ENCODE assay signal across 27 cellular contexts in the genomic region with DNA sequence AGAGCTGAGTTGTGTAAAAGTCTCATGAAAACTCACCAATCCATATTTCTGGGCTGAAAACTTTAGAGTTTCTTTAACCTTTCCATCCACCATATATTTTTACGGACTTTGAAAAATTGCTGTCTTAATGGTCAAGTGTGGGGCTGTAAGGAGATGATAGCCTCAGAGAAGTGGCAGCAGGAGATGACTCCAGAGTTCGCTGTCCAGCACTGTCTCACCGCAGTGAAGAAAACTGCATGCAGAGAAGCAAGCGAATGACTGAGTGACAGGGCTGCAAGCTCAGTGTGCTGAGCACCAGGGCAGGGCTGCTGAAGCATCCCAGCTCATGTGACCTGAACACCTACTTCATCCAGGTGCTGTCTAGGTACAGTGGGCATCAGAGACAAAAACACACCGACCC.
"Had no signal": no experiment of that assay in that cellular context is flagged by ENCODE, and none has a peak within 500 bp of the region (broad histone marks: within the 10 kb centered on the region; RNA-seq: fewer than 3 reads in every experiment).

No MANE protein-coding gene starts in this region.

- H3K9me3 ChIP-seq: colonic mucosa, esophagus squamous epithelium, gastroesophageal sphincter, lower lobe of right lung had no signal

- H3K27ac ChIP-seq: colonic mucosa, epithelial cell of prostate, esophagus squamous epithelium, gastroesophageal sphincter, heart left ventricle, hepatocyte, left lung, lower lobe of right lung had no signal

- H3K36me3 ChIP-seq: colonic mucosa, esophagus squamous epithelium, gastroesophageal sphincter, heart left ventricle, left lung, lower lobe of right lung had no signal

- ATAC-seq: effector memory CD8-positive, alpha-beta T cell; esophagus mucosa; gastroesophageal sphincter; heart left ventricle; left colon; left lung; left ventricle myocardium superior; lower lobe of right lung; mucosa of descending colon; naive thymus-derived CD8-positive, alpha-beta T cell had no signal

- H3K79me2 ChIP-seq: hepatocyte had no signal

- H3K4me1 ChIP-seq: colonic mucosa, esophagus squamous epithelium, gastroesophageal sphincter, heart left ventricle, left lung, lower lobe of right lung had no signal

- H3K4me3 ChIP-seq: colonic mucosa, esophagus squamous epithelium, gastroesophageal sphincter, heart left ventricle, hepatocyte, left lung, lower lobe of right lung, mucosa of descending colon had no signal

- H2AFZ ChIP-seq: hepatocyte had no signal

- H3K4me2 ChIP-seq: hepatocyte had no signal

- H3K27me3 ChIP-seq: colonic mucosa, esophagus squamous epithelium, gastroesophageal sphincter, heart left ventricle, hepatocyte, left lung had no signal

- DNase-seq: colonic mucosa; cortex of kidney; effector CD8-positive, alpha-beta T cell; effector memory CD8-positive, alpha-beta T cell; endodermal cell; erythroblast; esophagus squamous epithelium; foreskin fibroblast; foreskin melanocyte; heart left ventricle; hypothalamus; immature natural killer cell; islet precursor cell; kidney; kidney glomerular epithelial cell; left colon; left lung; left ventricle myocardium superior; lower lobe of right lung; mesenchymal stem cell; mucosa of descending colon; naive B cell; naive thymus-derived CD8-positive, alpha-beta T cell had no signal
